ENCODE assay signal across 9 cellular contexts in genomic region chr11:75768909-75769771, GRCh38. TPM values are rescaled to one million over a fixed set of nuclear protein-coding genes. Genes with fewer than 3 reads are reported as not detected.
DNase-seq lines count a peak whose midpoint lies in the region; FAIRE-seq and TF ChIP-seq lines count a peak whose summit lies in the region.
"Had no signal": no experiment of that assay in that cellular context is flagged by ENCODE, and none has a peak within 500 bp of the region (broad histone marks: within the 10 kb centered on the region; RNA-seq: fewer than 3 reads in every experiment).

No MANE protein-coding gene starts in this region.

- H3K9me1 ChIP-seq in endothelial cell of umbilical vein (replicated peaks; ENCODE audit: control insufficient read depth, extremely low read depth, insufficient read depth, low read length) = no peaks in the 10 kb centered on the region

- H3K4me1 Mint-ChIP-seq in Calu3 (ENCODE audit: low read depth, unreplicated experiment) (peaks cover 28% of the 10 kb centered on the region), nephron progenitor cell (peaks cover 28% of the 10 kb centered on the region)

- H3K79me2 ChIP-seq in endothelial cell of umbilical vein (ENCODE audit: control insufficient read depth, insufficient read depth, low read length) = no peaks in the 10 kb centered on the region

- BruUV-seq in Calu3 (replicated peaks; lab: Mats Ljungman, UMichigan) = no TSS peak
- BruUV-seq in endothelial cell of umbilical vein (replicated peaks; lab: Mats Ljungman, UMichigan) = no TSS peak

- POLR2A ChIA-PET in endothelial cell of umbilical vein (lab: Charles Lee) = no interaction called here

- H2AFZ ChIP-seq in endothelial cell of umbilical vein (ENCODE audit: low read depth, low read length) = peak overlapping the region; percentile 95

- FAIRE-seq in endothelial cell of umbilical vein (lab: Jason Lieb, UNC) = no peak

- H3K36me3 ChIP-seq in endothelial cell of umbilical vein (ENCODE audit: control insufficient read depth in 2 of 2, extremely low read depth in 1 of 2, insufficient read depth in 2 of 2, low read length in 2 of 2) = no peaks in the 10 kb centered on the region

- H3K27ac ChIP-seq in endothelial cell of umbilical vein (ENCODE audit: insufficient read depth, low read depth, low read length) = no peak overlapping the region

- H3K36me3 Mint-ChIP-seq in Calu3 (ENCODE audit: insufficient read depth, unreplicated experiment) (peaks cover 7% of the 10 kb centered on the region), nephron progenitor cell (ENCODE audit: low read depth) (no peaks in the 10 kb centered on the region)

- TF ChIP-seq CTCF in Calu3 (IDR thresholded peaks at IDR 0.05; ENCODE audit: unreplicated experiment) (no peak), endothelial cell of umbilical vein (IDR thresholded peaks at IDR 0.05; ENCODE audit: extremely low read depth in 1 of 2, insufficient read depth in 1 of 2, low read depth in 1 of 2, low read length in 2 of 2) (no peak), nephron progenitor cell (IDR thresholded peaks at IDR 0.05) (no peak)

- H3K9me3 Mint-ChIP-seq in Calu3 (ENCODE audit: low read depth, unreplicated experiment) (no peaks in the 10 kb centered on the region), nephron progenitor cell (peaks cover 5% of the 10 kb centered on the region)

- peak overlapping the region; percentile 9 to 43 (median 25) for H3K4me3 ChIP-seq in endothelial cell of umbilical vein (replicated peaks in 1 of 3; ENCODE audit: insufficient read depth in 1 of 3, low read depth in 1 of 3, low read length in 3 of 3)

- CTCF ChIA-PET in Calu3 (lab: Charles Lee) (interaction anchor here (0.6 to 1.9 kb wide), 4 partner anchors 17 to 221 kb away, joined by 3 to 5 read pairs (median 4); no protein-coding TSS in a partner anchor), endothelial cell of umbilical vein (lab: Charles Lee) (interaction anchor here (0.7 to 1.8 kb wide), 5 partner anchors 9 to 63 kb away, joined by 3 to 6 read pairs (median 3); no protein-coding TSS in a partner anchor)

- H4K20me1 ChIP-seq in endothelial cell of umbilical vein (replicated peaks; ENCODE audit: control insufficient read depth, extremely low read depth, insufficient read depth, low read length) = no peaks in the 10 kb centered on the region

- H3K27me3 ChIP-seq in endothelial cell of umbilical vein (ENCODE audit: control insufficient read depth in 2 of 2, insufficient read depth in 2 of 2, low read length in 2 of 2) = peaks cover 19 to 25% of the 10 kb centered on the region in 2 experiments

- H3K27ac Mint-ChIP-seq in Calu3 (ENCODE audit: unreplicated experiment) (no peak overlapping the region), nephron progenitor cell (no peak overlapping the region)

- peaks cover 9% of the 10 kb centered on the region for H3K4me1 ChIP-seq in endothelial cell of umbilical vein (ENCODE audit: control insufficient read depth, extremely low read depth, insufficient read depth, low read length)

- dilution Hi-C loops in endothelial cell of umbilical vein (cut with MboI; ENCODE audit: extremely low pct_ligation_motif_present, low sequenced_read_pairs) = no loop called here

- H3K4me2 ChIP-seq in endothelial cell of umbilical vein (ENCODE audit: insufficient read depth, low read length) = peak overlapping the region; percentile 34

- no peak for TF ChIP-seq POLR2A in endothelial cell of umbilical vein (IDR thresholded peaks at IDR 0.05; ENCODE audit: low read depth, low read length)

- peak overlapping the region; percentile 75 for H3K4me3 Mint-ChIP-seq in Calu3 (ENCODE audit: low read depth, unreplicated experiment)
- H3K4me3 Mint-ChIP-seq in nephron progenitor cell = peak overlapping the region; percentile 48

- intact Hi-C loops in Calu3 (cut with micrococcal nuclease; ENCODE audit: unreplicated experiment) = no loop called here
- intact Hi-C loops in endothelial cell of umbilical vein (cut with micrococcal nuclease) = loop anchor here (1.0 kb wide), 1 partner anchor 46 kb away; no protein-coding TSS in a partner anchor

- H3K9me3 ChIP-seq in endothelial cell of umbilical vein (replicated peaks; ENCODE audit: control insufficient read depth, insufficient read depth, low read length) = no peaks in the 10 kb centered on the region

- H3K9ac ChIP-seq in endothelial cell of umbilical vein (replicated peaks; ENCODE audit: extremely low read depth, insufficient read depth, low read length) = peak overlapping the region; percentile 76

- H3K27me3 Mint-ChIP-seq in Calu3 (ENCODE audit: unreplicated experiment) (peaks cover 19% of the 10 kb centered on the region), nephron progenitor cell (ENCODE audit: low read depth, poor library complexity) (peaks cover 79% of the 10 kb centered on the region)

- DNase-seq in Calu3 (no peak), NCI-H526 treated with DMSO at 0.1 percent for 48 hours (lab: John Stamatoyannopoulos, UW) (peak; percentile 56), endothelial cell of umbilical vein (ENCODE audit: low read depth, low spot score) (no peak), nephron progenitor cell (no peak), ecto neural progenitor cell (ENCODE audit: low spot score) (no peak), NCI-H2107 treated with DMSO at 0.1 percent for 48 hours (lab: John Stamatoyannopoulos, UW; ENCODE audit: unreplicated experiment) (no peak), AG20443 (ENCODE audit: low spot score) (no peak)
- DNase-seq in effector CD8-positive, alpha-beta T cell (lab: John Stamatoyannopoulos, UW) = no peak

TF ChIP-seq in endothelial cell of umbilical vein, 7 proteins besides CTCF, POLR2A, EP300 and RAD21:
- TF ChIP-seq POLR2AphosphoS5 (IDR thresholded peaks at IDR 0.05; ENCODE audit: insufficient read depth, low read depth, low read length) (no peak), FOS (IDR thresholded peaks at IDR 0.05; ENCODE audit: borderline replicate concordance, insufficient read depth, low read length) (no peak), EZH2 (IDR thresholded peaks at IDR 0.05; ENCODE audit: borderline replicate concordance, low read depth, low read length, severe bottlenecking) (peak; percentile 75), MAX (IDR thresholded peaks at IDR 0.05; ENCODE audit: insufficient read depth, insufficient read length) (no peak), MYC (IDR thresholded peaks at IDR 0.05; ENCODE audit: low read depth, low read length) (no peak)

RNA-seq across cellular contexts. Expression of gene DGAT2, which starts 0.6 kb away (rescaled TPM):
- total RNA-seq in Calu3 (2022) (3.9 and 7.5 TPM in 2 replicates), endothelial cell of umbilical vein (0.55 TPM in 2 replicates)
- polyA plus RNA-seq in endothelial cell of umbilical vein = 0.79 and 0.83 TPM in 2 replicates
- polyA plus RNA-seq in endothelial cell of umbilical vein (2011; cell fraction: cytosol; rRNA removed) = 0.39 and 0.48 TPM in 2 replicates
- 0.39 and 0.68 TPM in 2 replicates for polyA plus RNA-seq in endothelial cell of umbilical vein (2011; cell fraction: nucleus; rRNA removed)
- polyA plus RNA-seq in endothelial cell of umbilical vein (2012) = 1.4 and 2.3 TPM in 2 replicates
- polyA minus RNA-seq in endothelial cell of umbilical vein = 0.80 and 2.9 TPM in 2 replicates
- 1.4 TPM for polyA minus RNA-seq in endothelial cell of umbilical vein (2011; cell fraction: cytosol; rRNA and poly(A)+ RNA removed)
- not detected in 2 replicates for polyA minus RNA-seq in endothelial cell of umbilical vein (2011; cell fraction: nucleus; rRNA and poly(A)+ RNA removed)

RNA-seq across cellular contexts. Expression of gene UVRAG, which starts 45.9 kb away (rescaled TPM):
- total RNA-seq in Calu3 (2022) (18.5 and 26.6 TPM in 2 replicates), endothelial cell of umbilical vein (65.6 and 67.3 TPM in 2 replicates)
- polyA plus RNA-seq in endothelial cell of umbilical vein = 20.2 and 21.2 TPM in 2 replicates
- 25.9 and 27.7 TPM in 2 replicates for polyA plus RNA-seq in endothelial cell of umbilical vein (2011; cell fraction: cytosol; rRNA removed)
- 62.4 and 62.6 TPM in 2 replicates for polyA plus RNA-seq in endothelial cell of umbilical vein (2011; cell fraction: nucleus; rRNA removed)
- polyA plus RNA-seq in endothelial cell of umbilical vein (2012) = 27.3 and 29.8 TPM in 2 replicates
- 74.3 and 77.7 TPM in 2 replicates for polyA minus RNA-seq in endothelial cell of umbilical vein
- 12.7 TPM for polyA minus RNA-seq in endothelial cell of umbilical vein (2011; cell fraction: cytosol; rRNA and poly(A)+ RNA removed)
- polyA minus RNA-seq in endothelial cell of umbilical vein (2011; cell fraction: nucleus; rRNA and poly(A)+ RNA removed) = 220 and 322 TPM in 2 replicates

RNA-seq across cellular contexts. Expression of gene MOGAT2, which starts 51.5 kb away (rescaled TPM):
- total RNA-seq in Calu3 (2022) (not detected in 2 replicates), endothelial cell of umbilical vein (not detected in 2 replicates)
- not detected in 2 replicates for polyA plus RNA-seq in endothelial cell of umbilical vein
- not detected in 2 replicates for polyA plus RNA-seq in endothelial cell of umbilical vein (2011; cell fraction: cytosol; rRNA removed)
- not detected in 2 replicates for polyA plus RNA-seq in endothelial cell of umbilical vein (2011; cell fraction: nucleus; rRNA removed)
- polyA plus RNA-seq in endothelial cell of umbilical vein (2012) = not detected in 2 replicates
- 0.17 TPM in 1 of 2 replicates, not detected in the other for polyA minus RNA-seq in endothelial cell of umbilical vein
- not detected for polyA minus RNA-seq in endothelial cell of umbilical vein (2011; cell fraction: cytosol; rRNA and poly(A)+ RNA removed)
- polyA minus RNA-seq in endothelial cell of umbilical vein (2011; cell fraction: nucleus; rRNA and poly(A)+ RNA removed) = not detected in 2 replicates
- total RNA-seq: myocyte had no signal
